In genomic region chr3:100254168-100254777, GRCh38 we compare ENCODE assay signal across 7 cellular contexts. TPM values are rescaled to one million over a fixed set of nuclear protein-coding genes. Genes with fewer than 3 reads are reported as not detected.
A peak's percentile ranks its signal among the peaks of the same experiment; 100 is the strongest.
DNase-seq lines count a peak whose midpoint lies in the region; ATAC-seq and TF ChIP-seq lines count a peak whose summit lies in the region.

No MANE protein-coding gene starts in this region.

- peaks cover 0 to 8% of the 10 kb centered on the region in 2 donors for H3K4me1 ChIP-seq in thyroid gland

- 30 to 31% methylated on average over 7 of the region's 7 CpGs for WGBS in thyroid gland, 2 donors

- no peaks in the 10 kb centered on the region for H3K9me3 ChIP-seq in thyroid gland

- no peak overlapping the region for H3K27ac ChIP-seq in dorsolateral prefrontal cortex
- no peak overlapping the region for H3K27ac ChIP-seq in thyroid gland

- intact Hi-C loops in dorsolateral prefrontal cortex (cut with DNase I), result loop anchor here (2.0 to 5.0 kb wide), 3 partner anchors 187 to 422 kb away; no protein-coding TSS in a partner anchor
- intact Hi-C loops in thyroid gland (cut with DNase I), result loop anchor here (5.0 to 10.0 kb wide), 2 partner anchors 187 to 419 kb away; no protein-coding TSS in a partner anchor

- no peak for TF ChIP-seq POLR2A in thyroid gland (IDR thresholded peaks at IDR 0.05)

- H3K36me3 ChIP-seq in thyroid gland, result no peaks in the 10 kb centered on the region

- H3K27me3 ChIP-seq in dorsolateral prefrontal cortex (no peaks in the 10 kb centered on the region), thyroid gland (no peaks in the 10 kb centered on the region)

- ATAC-seq in GM21717 (IDR thresholded peaks at IDR 0.05; ENCODE audit: unreplicated experiment), result peak; percentile 79

- TF ChIP-seq CTCF in dorsolateral prefrontal cortex (IDR thresholded peaks at IDR 0.05 in 54 of 56, conservative IDR thresholded peaks at IDR 0.05 in 2 of 56; ENCODE audit: low read depth in 1 of 56, partially characterized antibody in 56 of 56), result peak; percentile 29 to 87 (median 69)
- peak; percentile 32 to 88 (median 78) for TF ChIP-seq CTCF in thyroid gland (IDR thresholded peaks at IDR 0.05)

- DNase-seq in ELR (ENCODE audit: low read depth), result peak; percentile 85
- DNase-seq in NAMALWA (ENCODE audit: low spot score), result peak; percentile 73
- DNase-seq in SKM-1 (lab: John Stamatoyannopoulos, UW; ENCODE audit: unreplicated experiment), result peak; percentile 17
- peak in 7 of 10 donors; percentile 16 to 71 (median 45) for DNase-seq in dorsolateral prefrontal cortex
- peak; percentile 85 to 86 for DNase-seq in lung microvascular endothelial cell (ENCODE audit: low read depth in 2 of 2)
- peak; percentile 52 to 61 for DNase-seq in thyroid gland

- H3K4me3 ChIP-seq in dorsolateral prefrontal cortex (no peak overlapping the region), thyroid gland (replicated peaks in 1 of 3) (no peak overlapping the region)

RNA-seq across cellular contexts. Expression of gene TBC1D23, which starts 6.5 kb away (rescaled TPM):
- total RNA-seq in dorsolateral prefrontal cortex, result 10 to 100 TPM; 30.8 to 54.2 (median 41.1) TPM
- total RNA-seq in lung microvascular endothelial cell, result 25.1 and 26.8 TPM in 2 replicates
- 100 to 1,000 TPM in 1 of 4 donors, 10 to 100 TPM in 3; 35.9 to 104 (median 63.7) TPM for total RNA-seq in thyroid gland

Comparison
In these comparisons a context has a peak if more than half of its experiments do, and no peak if none do; other contexts are left out.
1. DNase-seq: peak in every context shown above with its lines; median percentile 86 in lung microvascular endothelial cell; 85 in ELR; 73 in NAMALWA; 56 in thyroid gland; 45 in dorsolateral prefrontal cortex; 17 in SKM-1.